In the genomic region with DNA sequence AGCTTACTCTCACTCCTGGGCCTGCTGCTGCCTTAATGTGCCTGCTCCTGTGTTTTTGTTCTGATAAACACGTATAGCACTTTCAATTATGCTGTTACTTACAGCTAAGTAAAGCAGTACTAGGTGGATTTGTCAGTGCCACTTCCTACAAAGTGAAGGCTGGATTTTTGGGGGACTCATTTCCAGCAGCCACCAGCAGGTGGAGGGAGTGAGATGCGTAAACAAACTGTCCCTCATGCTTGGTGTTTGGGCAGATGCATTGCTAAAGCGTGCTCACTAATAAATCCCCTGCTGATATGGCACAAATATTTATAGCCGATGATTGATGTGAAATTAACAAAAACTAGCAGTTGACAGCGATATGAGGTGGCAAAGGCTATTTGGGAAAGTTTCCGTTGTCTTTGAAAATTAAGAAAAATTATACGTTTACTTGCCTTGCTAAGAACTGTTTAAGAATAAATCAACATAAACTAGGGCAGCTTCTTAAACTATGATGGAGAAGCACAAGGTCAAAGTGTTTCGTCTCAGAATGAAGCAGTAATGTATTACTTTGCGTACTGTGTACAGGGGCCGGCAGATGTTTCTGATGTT, we compare ENCODE assay signal across 8 cellular contexts.
DNase-seq lines count a peak whose midpoint lies in the region; ATAC-seq, FAIRE-seq and TF ChIP-seq lines count a peak whose summit lies in the region.

No MANE protein-coding gene starts in this region.

- H3K4me2 ChIP-seq in IMR-90 (ENCODE audit: low read depth, low read length) = no peak overlapping the region

- H3K4me1 ChIP-seq in IMR-90 (ENCODE audit: control insufficient read depth, insufficient read depth, low read length) = peaks cover 6% of the 10 kb centered on the region

- no peak overlapping the region for H3K23ac ChIP-seq in IMR-90 (ENCODE audit: low read depth, low read length)

- TF ChIP-seq POLR2A in IMR-90 (IDR thresholded peaks at IDR 0.05; ENCODE audit: low read depth, low read length) = peak; percentile 40; the same call in 1 of the 2 replicates

- no peak overlapping the region for H3K18ac ChIP-seq in IMR-90 (ENCODE audit: low read depth, low read length)

- no peak overlapping the region for H3K9ac ChIP-seq in IMR-90 (ENCODE audit: low read depth, low read length)

- no peak overlapping the region for H2BK5ac ChIP-seq in IMR-90 (ENCODE audit: low read depth, low read length, poor library complexity, severe bottlenecking)

- FAIRE-seq in RCC 7860 (lab: Jason Lieb, UNC) = peak; percentile 16

- peak overlapping the region; percentile 75 for H2AK5ac ChIP-seq in IMR-90 (ENCODE audit: low read depth, low read length)

- peak overlapping the region; percentile 56 for H2AFZ ChIP-seq in IMR-90 (replicated peaks; ENCODE audit: low read length, poor library complexity)

- no peak overlapping the region for H2BK15ac ChIP-seq in IMR-90 (ENCODE audit: low read depth, low read length)

- H2BK20ac ChIP-seq in IMR-90 (ENCODE audit: low read depth, low read length) = no peak overlapping the region; the same call in 1 of the 2 replicates

- no peak overlapping the region for H3K56ac ChIP-seq in IMR-90 (ENCODE audit: extremely low read depth, insufficient read depth, low read length)

- peak overlapping the region; percentile 87 for H2AK9ac ChIP-seq in IMR-90 (replicated peaks; ENCODE audit: low read depth, low read length, poor library complexity)

- intact Hi-C loops in IMR-90 (cut with micrococcal nuclease) = loop anchor here (1.0 to 10.0 kb wide), 5 partner anchors 71 to 331 kb away; no protein-coding TSS in a partner anchor

- 66% methylated on average over 3 of the region's 10 CpGs; no CpG with 5 or more reads in 1 of the 2 experiments for WGBS in IMR-90 (ENCODE audit: extremely low coverage in 2 of 2, insufficient read length in 1 of 2), 2 experiments

- dilution Hi-C loops in IMR-90 (cut with HindIII; ENCODE audit: low sequenced_read_pairs, unreplicated experiment) = no loop called here

- H3K9me3 ChIP-seq in IMR-90 (ENCODE audit: control insufficient read depth, insufficient read depth, low read length) = no peaks in the 10 kb centered on the region

- TF ChIP-seq CTCF in IMR-90 (conservative IDR thresholded peaks at IDR 0.05; ENCODE audit: low read depth, low read length) (peak; percentile 91), brain microvascular endothelial cell (IDR thresholded peaks at IDR 0.05; ENCODE audit: low read depth, low read length, missing control alignments) (peak; percentile 92)

- no peak overlapping the region for H3K4ac ChIP-seq in IMR-90 (ENCODE audit: low read depth, low read length)

- H4K5ac ChIP-seq in IMR-90 (ENCODE audit: low read depth, low read length) = no peak overlapping the region

- peaks cover 52% of the 10 kb centered on the region for H4K20me1 ChIP-seq in IMR-90 (ENCODE audit: insufficient read depth, low read length)

- CTCF ChIA-PET in IMR-90 (lab: Yijun Ruan, JAX) = interaction anchor here (0.7 to 2.2 kb wide), 8 partner anchors 71 to 459 kb away, joined by 3 to 13 read pairs (median 4); no protein-coding TSS in a partner anchor

- DNase-seq in NCI-H1417 (lab: John Stamatoyannopoulos, UW) = peak; percentile 64 to 90 (median 70)
- DNase-seq in NCI-H1417 treated with DMSO at 0.1 percent for 48 hours (lab: John Stamatoyannopoulos, UW) = no peak
- DNase-seq in IMR-90 = peak; percentile 77
- DNase-seq in RCC 7860 (ENCODE audit: low spot score) = peak; percentile 16
- DNase-seq in brain microvascular endothelial cell = peak; percentile 81
- DNase-seq in iPS-NIHi11 (ENCODE audit: low spot score) = peak; percentile 66
- peak; percentile 19 for DNase-seq in stimulated activated CD4-positive, alpha-beta T cell treated with anti-CD3 and anti-CD28 coated beads, Interleukin-1b, Interleukin-23, amount 100 ng/mL, for 48 hours

- peaks cover 19 to 49% of the 10 kb centered on the region in 2 experiments for H3K79me1 ChIP-seq in IMR-90 (ENCODE audit: low read depth in 1 of 2, low read length in 2 of 2)

- no peak overlapping the region for H4K91ac ChIP-seq in IMR-90 (ENCODE audit: insufficient read depth, low read depth, low read length)

- H3K36me3 ChIP-seq in IMR-90 (ENCODE audit: control insufficient read depth, insufficient read depth, low read length) = no peaks in the 10 kb centered on the region
- no peaks in the 10 kb centered on the region for H3K36me3 ChIP-seq in brain microvascular endothelial cell (replicated peaks)

- ATAC-seq in IMR-90 (ENCODE audit: low read depth) = peak; percentile 66
- ATAC-seq in GM18498 (IDR thresholded peaks at IDR 0.05; ENCODE audit: unreplicated experiment) = no peak

- TF ChIP-seq RAD21 in IMR-90 (IDR thresholded peaks at IDR 0.05; ENCODE audit: low read length) = peak; percentile 91

- H2BK120ac ChIP-seq in IMR-90 (ENCODE audit: low read depth, low read length) = no peak overlapping the region

- in situ Hi-C loops in IMR-90 (cut with MboI; ENCODE audit: low sequenced_read_pairs) = loop anchor here (25.0 kb wide), 1 partner anchor 1058 kb away; no protein-coding TSS in a partner anchor
- in situ Hi-C loops in brain microvascular endothelial cell (cut with HindIII; ENCODE audit: low pct_ligation_motif_present, low sequenced_read_pairs) = no loop called here

- H3K9me1 ChIP-seq in IMR-90 (ENCODE audit: insufficient read depth, low read length) = no peaks in the 10 kb centered on the region; the same call in 1 of the 2 replicates

- H3K4me3 ChIP-seq in IMR-90 (ENCODE audit: insufficient read depth, low read depth, low read length) (no peak overlapping the region), brain microvascular endothelial cell (ENCODE audit: low read depth, low read length) (no peak overlapping the region)

- no peak overlapping the region for H3K14ac ChIP-seq in IMR-90 (replicated peaks; ENCODE audit: low read depth, low read length)

- BruUV-seq in IMR-90 (replicated peaks; lab: Mats Ljungman, UMichigan) = no TSS peak

- POLR2A ChIA-PET in IMR-90 (lab: Charles Lee; ENCODE audit: unreplicated experiment) = no interaction called here

- H3K27me3 ChIP-seq in IMR-90 (ENCODE audit: control insufficient read depth, insufficient read depth, low read length) (no peaks in the 10 kb centered on the region), brain microvascular endothelial cell (replicated peaks) (no peaks in the 10 kb centered on the region)

- H3K27ac ChIP-seq in IMR-90 (ENCODE audit: insufficient read depth, low read length) (no peak overlapping the region), brain microvascular endothelial cell (no peak overlapping the region)

- no peak overlapping the region for H4K8ac ChIP-seq in IMR-90 (ENCODE audit: low read depth in 2 of 2, low read length in 2 of 2)

TF ChIP-seq in IMR-90, 13 proteins besides CTCF, POLR2A, EP300 and RAD21:
- no peak for TF ChIP-seq CEBPB (IDR thresholded peaks at IDR 0.05; ENCODE audit: low read depth, low read length)
- peak; percentile 74; the same call in 1 of the 2 replicates for TF ChIP-seq MXI1 (IDR thresholded peaks at IDR 0.05; ENCODE audit: borderline replicate concordance, low read depth, low read length)
- no peak for TF ChIP-seq RCOR1 (IDR thresholded peaks at IDR 0.05; ENCODE audit: insufficient replicate concordance, low read length)
- TF ChIP-seq BHLHE40 (IDR thresholded peaks at IDR 0.05; ENCODE audit: low read depth, low read length) = peak; percentile 35; the same call in 1 of the 2 replicates
- TF ChIP-seq SMC3 (IDR thresholded peaks at IDR 0.05; ENCODE audit: low read depth, low read length) = peak; percentile 98
- TF ChIP-seq, protein P1, sequence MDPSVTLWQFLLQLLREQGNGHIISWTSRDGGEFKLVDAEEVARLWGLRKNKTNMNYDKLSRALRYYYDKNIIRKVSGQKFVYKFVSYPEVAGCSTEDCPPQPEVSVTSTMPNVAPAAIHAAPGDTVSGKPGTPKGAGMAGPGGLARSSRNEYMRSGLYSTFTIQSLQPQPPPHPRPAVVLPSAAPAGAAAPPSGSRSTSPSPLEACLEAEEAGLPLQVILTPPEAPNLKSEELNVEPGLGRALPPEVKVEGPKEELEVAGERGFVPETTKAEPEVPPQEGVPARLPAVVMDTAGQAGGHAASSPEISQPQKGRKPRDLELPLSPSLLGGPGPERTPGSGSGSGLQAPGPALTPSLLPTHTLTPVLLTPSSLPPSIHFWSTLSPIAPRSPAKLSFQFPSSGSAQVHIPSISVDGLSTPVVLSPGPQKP (IDR thresholded peaks at IDR 0.05; ENCODE audit: borderline replicate concordance, low read depth, low read length) = no peak
